15 cellular contexts compared by ENCODE assay signal in the genomic region with DNA sequence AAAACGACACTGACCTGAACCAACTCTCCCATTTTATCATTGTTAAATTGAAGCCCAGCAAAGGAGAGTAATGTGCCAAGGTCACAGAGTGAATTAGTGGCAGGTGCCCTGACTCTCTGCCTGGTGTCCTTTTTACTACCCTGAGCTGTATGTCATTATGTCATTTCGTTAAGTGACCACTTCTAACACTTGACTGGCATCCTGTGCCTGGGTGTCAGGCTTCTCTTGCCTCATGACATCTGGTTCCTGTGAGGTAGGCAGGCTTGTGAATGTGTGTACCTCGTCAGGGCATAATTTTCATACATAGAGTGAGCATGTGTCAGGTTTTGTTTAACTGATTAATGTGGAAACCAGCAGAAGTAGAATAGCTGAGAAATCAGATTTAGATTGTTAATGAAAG. TPM values are rescaled to one million over a fixed set of nuclear protein-coding genes. Genes with fewer than 3 reads are reported as not detected.
DNase-seq lines count a peak whose midpoint lies in the region; ATAC-seq and TF ChIP-seq lines count a peak whose summit lies in the region.
"Had no signal": no experiment of that assay in that cellular context is flagged by ENCODE, and none has a peak within 500 bp of the region (broad histone marks: within the 10 kb centered on the region; RNA-seq: fewer than 3 reads in every experiment).

No MANE protein-coding gene starts in this region.

- H3K27ac ChIP-seq in IMR-90 (ENCODE audit: insufficient read depth, low read length): peak overlapping the region; percentile 62; the same call in 1 of the 2 replicates
- no peak overlapping the region for H3K27ac ChIP-seq in left lung
- H3K27ac ChIP-seq in transverse colon: no peak overlapping the region
- H3K27ac ChIP-seq: 22Rv1, testis had no signal

- peaks cover 30% of the 10 kb centered on the region for H3K9me1 ChIP-seq in IMR-90 (ENCODE audit: insufficient read depth, low read length)

- H3K4me2 ChIP-seq in IMR-90 (ENCODE audit: low read depth, low read length): no peak overlapping the region

- H3K4me1 ChIP-seq in IMR-90 (ENCODE audit: control insufficient read depth, insufficient read depth, low read length) (peaks cover 14% of the 10 kb centered on the region), left lung (peaks cover 38 to 76% of the 10 kb centered on the region in 2 donors), transverse colon (peaks cover 17 to 60% (median 35%) of the 10 kb centered on the region in 4 donors)

- no TSS peak for BruUV-seq in IMR-90 (replicated peaks; lab: Mats Ljungman, UMichigan)

- H3K14ac ChIP-seq in IMR-90 (replicated peaks; ENCODE audit: low read depth, low read length): peak overlapping the region; percentile 48; the same call in 1 of the 2 replicates

- no peak overlapping the region for H4K8ac ChIP-seq in IMR-90 (ENCODE audit: low read depth in 2 of 2, low read length in 2 of 2)

- H3K4me3 ChIP-seq in IMR-90 (ENCODE audit: insufficient read depth, low read depth, low read length) (no peak overlapping the region), left lung (no peak overlapping the region), transverse colon (no peak overlapping the region)
- H3K4me3 ChIP-seq: HAP-1, lung, testis had no signal

- dilution Hi-C loops in IMR-90 (cut with HindIII; ENCODE audit: low sequenced_read_pairs, unreplicated experiment): no loop called here

- H4K5ac ChIP-seq in IMR-90 (ENCODE audit: low read depth, low read length): no peak overlapping the region

- peak overlapping the region; percentile 46; the same call in 1 of the 2 replicates for H3K4ac ChIP-seq in IMR-90 (ENCODE audit: low read depth, low read length)

- DNase-seq in DMS 273 (lab: John Stamatoyannopoulos, UW; ENCODE audit: unreplicated experiment) (peak; percentile 27), DMS 273 treated with DMSO at 0.1 percent for 48 hours (lab: John Stamatoyannopoulos, UW) (no peak), IMR-90 (no peak), SHP77 (lab: John Stamatoyannopoulos, UW) (peak; percentile 89 to 91), left lung (no peak), transverse colon (no peak), posterior cingulate gyrus (no peak)
- DNase-seq: activated CD4-positive, alpha-beta memory T cell treated with anti-CD3 and anti-CD28 coated beads for 36 hours; nucleus accumbens; T1000; testis had no signal

- H2BK20ac ChIP-seq in IMR-90 (ENCODE audit: low read depth, low read length): no peak overlapping the region

- TF ChIP-seq CTCF in IMR-90 (conservative IDR thresholded peaks at IDR 0.05; ENCODE audit: low read depth, low read length) (no peak), left lung (IDR thresholded peaks at IDR 0.05) (no peak), transverse colon (IDR thresholded peaks at IDR 0.05) (no peak)

- in situ Hi-C loops in IMR-90 (cut with MboI; ENCODE audit: low sequenced_read_pairs): no loop called here
- in situ Hi-C loops in transverse colon (cut with MboI; ENCODE audit: low pct_ligation_motif_present in 1 of 4, low pct_unique_long_range_greater_than_20kb in 1 of 4, low sequenced_read_pairs in 3 of 4): no loop called here

- H3K79me1 ChIP-seq in IMR-90 (ENCODE audit: low read depth in 1 of 2, low read length in 2 of 2): peaks cover 56 to 97% of the 10 kb centered on the region in 2 experiments

- peak overlapping the region; percentile 62; the same call in 1 of the 2 replicates for H2AK5ac ChIP-seq in IMR-90 (ENCODE audit: low read depth, low read length)

- H3K23ac ChIP-seq in IMR-90 (ENCODE audit: low read depth, low read length): peak overlapping the region; percentile 17; the same call in 1 of the 2 replicates

- no peak overlapping the region; the same call in 1 of the 2 replicates for H3K18ac ChIP-seq in IMR-90 (ENCODE audit: low read depth, low read length)

- ATAC-seq in IMR-90 (ENCODE audit: low read depth): no peak
- ATAC-seq in left lung: peak; percentile 17
- ATAC-seq in GM18909 (IDR thresholded peaks at IDR 0.05; ENCODE audit: poor library complexity, unreplicated experiment): no peak

- no peak for TF ChIP-seq EP300 in transverse colon (IDR thresholded peaks at IDR 0.05; ENCODE audit: low read depth)

- H3K27me3 ChIP-seq in IMR-90 (ENCODE audit: control insufficient read depth, insufficient read depth, low read length) (no peaks in the 10 kb centered on the region), left lung (no peaks in the 10 kb centered on the region), transverse colon (no peaks in the 10 kb centered on the region)
- H3K27me3 ChIP-seq: testis had no signal

- H2BK120ac ChIP-seq in IMR-90 (ENCODE audit: low read depth, low read length): no peak overlapping the region

- TF ChIP-seq POLR2A in IMR-90 (IDR thresholded peaks at IDR 0.05; ENCODE audit: low read depth, low read length) (no peak), transverse colon (IDR thresholded peaks at IDR 0.05) (no peak)

- no peaks in the 10 kb centered on the region for H3K9me3 ChIP-seq in IMR-90 (ENCODE audit: control insufficient read depth, insufficient read depth, low read length)
- H3K9me3 ChIP-seq in left lung: no peaks in the 10 kb centered on the region
- no peaks in the 10 kb centered on the region for H3K9me3 ChIP-seq in transverse colon
- H3K9me3 ChIP-seq: HAP-1, testis had no signal

- H3K9ac ChIP-seq in IMR-90 (ENCODE audit: low read depth, low read length): no peak overlapping the region

- no CpG with 5 or more reads among the region's 3 CpGs for WGBS in IMR-90 (ENCODE audit: extremely low coverage in 2 of 2, insufficient read length in 1 of 2), 2 experiments
- 63 to 81% methylated on average over 3 of the region's 3 CpGs for WGBS in transverse colon (ENCODE audit: low coverage in 1 of 2), 2 donors

- no peak overlapping the region for H2BK5ac ChIP-seq in IMR-90 (ENCODE audit: low read depth, low read length, poor library complexity, severe bottlenecking)

- H2BK15ac ChIP-seq in IMR-90 (ENCODE audit: low read depth, low read length): no peak overlapping the region

- no peak for TF ChIP-seq RAD21 in IMR-90 (IDR thresholded peaks at IDR 0.05; ENCODE audit: low read length)

- peaks cover 94% of the 10 kb centered on the region for H4K20me1 ChIP-seq in IMR-90 (ENCODE audit: insufficient read depth, low read length)

- POLR2A ChIA-PET in IMR-90 (lab: Charles Lee; ENCODE audit: unreplicated experiment): no interaction called here

- CTCF ChIA-PET in IMR-90 (lab: Yijun Ruan, JAX): no interaction called here

- intact Hi-C loops in IMR-90 (cut with micrococcal nuclease) (no loop called here), left lung (cut with DNase I) (no loop called here), transverse colon (cut with DNase I; ENCODE audit: low total_unique reads) (no loop called here), posterior cingulate gyrus (cut with DNase I) (no loop called here)

- H3K36me3 ChIP-seq in IMR-90 (ENCODE audit: control insufficient read depth, insufficient read depth, low read length) (peaks cover 6% of the 10 kb centered on the region; the same call in 1 of the 2 replicates), left lung (no peaks in the 10 kb centered on the region), transverse colon (no peaks in the 10 kb centered on the region)

- H2AK9ac ChIP-seq in IMR-90 (replicated peaks; ENCODE audit: low read depth, low read length, poor library complexity): no peak overlapping the region

- H4K91ac ChIP-seq in IMR-90 (ENCODE audit: insufficient read depth, low read depth, low read length): no peak overlapping the region

- H2AFZ ChIP-seq in IMR-90 (replicated peaks; ENCODE audit: low read length, poor library complexity): no peak overlapping the region

- H3K56ac ChIP-seq in IMR-90 (ENCODE audit: extremely low read depth, insufficient read depth, low read length): no peak overlapping the region

TF ChIP-seq in IMR-90, 13 proteins besides CTCF, POLR2A, EP300 and RAD21:
- TF ChIP-seq CEBPB (IDR thresholded peaks at IDR 0.05; ENCODE audit: low read depth, low read length) (no peak), MXI1 (IDR thresholded peaks at IDR 0.05; ENCODE audit: borderline replicate concordance, low read depth, low read length) (no peak), MAFK (IDR thresholded peaks at IDR 0.05; ENCODE audit: low read depth, low read length) (no peak), NFE2L2 (IDR thresholded peaks at IDR 0.05; ENCODE audit: low read depth, low read length) (no peak), CHD1 (IDR thresholded peaks at IDR 0.05; ENCODE audit: low read depth, low read length) (no peak)
- TF ChIP-seq, protein P1, sequence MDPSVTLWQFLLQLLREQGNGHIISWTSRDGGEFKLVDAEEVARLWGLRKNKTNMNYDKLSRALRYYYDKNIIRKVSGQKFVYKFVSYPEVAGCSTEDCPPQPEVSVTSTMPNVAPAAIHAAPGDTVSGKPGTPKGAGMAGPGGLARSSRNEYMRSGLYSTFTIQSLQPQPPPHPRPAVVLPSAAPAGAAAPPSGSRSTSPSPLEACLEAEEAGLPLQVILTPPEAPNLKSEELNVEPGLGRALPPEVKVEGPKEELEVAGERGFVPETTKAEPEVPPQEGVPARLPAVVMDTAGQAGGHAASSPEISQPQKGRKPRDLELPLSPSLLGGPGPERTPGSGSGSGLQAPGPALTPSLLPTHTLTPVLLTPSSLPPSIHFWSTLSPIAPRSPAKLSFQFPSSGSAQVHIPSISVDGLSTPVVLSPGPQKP (IDR thresholded peaks at IDR 0.05; ENCODE audit: borderline replicate concordance, low read depth, low read length): no peak

RNA-seq across cellular contexts. Expression of a gene that starts 48.6 kb away (rescaled TPM):
- 45.8 and 46.2 TPM in 2 replicates for total RNA-seq in IMR-90 (2012; rRNA removed)
- 115 and 123 TPM in 2 replicates for polyA plus RNA-seq in IMR-90 (2012; rRNA removed)
- polyA plus RNA-seq in IMR-90 (2012; cell fraction: cytosol; rRNA removed): 145 and 250 TPM in 2 replicates
- 72.9 and 111 TPM in 2 replicates for polyA plus RNA-seq in IMR-90 (2012; cell fraction: nucleus; rRNA removed; ENCODE audit: low replicate concordance)
- total RNA-seq in left lung: 100 to 1,000 TPM; 127 to 151 TPM
- total RNA-seq in transverse colon: 100 to 1,000 TPM in 3 of 4 donors, 10 to 100 TPM in 1; 71.6 to 166 (median 149) TPM

Comparison
In these comparisons a context has a peak if more than half of its experiments do, and no peak if none do; other contexts are left out.
1. DNase-seq: peak in DMS 273 (single experiment) and SHP77 (2 of 2); none in DMS 273 treated with DMSO at 0.1 percent for 48 hours (single experiment), IMR-90 (single experiment), left lung (0 of 2), transverse colon (single experiment) and posterior cingulate gyrus (0 of 10).